In genomic region chr14:55398679-55399078, GRCh38 we compare ENCODE assay signal across 10 cellular contexts. TPM values are rescaled to one million over a fixed set of nuclear protein-coding genes. Genes with fewer than 3 reads are reported as not detected.
DNase-seq lines count a peak whose midpoint lies in the region; ATAC-seq and TF ChIP-seq lines count a peak whose summit lies in the region.
"Had no signal": no experiment of that assay in that cellular context is flagged by ENCODE, and none has a peak within 500 bp of the region (broad histone marks: within the 10 kb centered on the region; RNA-seq: fewer than 3 reads in every experiment).

No MANE protein-coding gene starts in this region.

- H3K4me3 ChIP-seq in SJCRH30 = no peak overlapping the region
- no peak overlapping the region for H3K4me3 ChIP-seq in psoas muscle
- H3K4me3 ChIP-seq: GM23338 had no signal

- intact Hi-C loops in psoas muscle (cut with DNase I) = no loop called here

- ATAC-seq in psoas muscle = peak; percentile 98 to 100 (median 99)
- ATAC-seq in HG02763 (IDR thresholded peaks at IDR 0.05; ENCODE audit: unreplicated experiment) = no peak
- ATAC-seq in HG03520 (IDR thresholded peaks at IDR 0.05; ENCODE audit: unreplicated experiment) = no peak
- no peak for ATAC-seq in HG03469 (IDR thresholded peaks at IDR 0.05; ENCODE audit: unreplicated experiment)
- ATAC-seq: GM23338 had no signal

- H3K27me3 ChIP-seq in SJCRH30 (no peaks in the 10 kb centered on the region), psoas muscle (ENCODE audit: insufficient read depth in 3 of 3, low read length in 2 of 3) (no peaks in the 10 kb centered on the region)

- no peaks in the 10 kb centered on the region for H3K36me3 ChIP-seq in SJCRH30
- H3K36me3 ChIP-seq in psoas muscle (ENCODE audit: insufficient read depth in 1 of 2, low read depth in 1 of 2) = peaks cover 0 to 34% of the 10 kb centered on the region in 2 donors

- no peak for TF ChIP-seq CTCF in psoas muscle (IDR thresholded peaks at IDR 0.05)

- DNase-seq in ELR (ENCODE audit: low read depth) = peak; percentile 98
- DNase-seq in SJCRH30 = peak; percentile 17 to 39
- peak; percentile 88 for DNase-seq in fibroblast of gingiva (ENCODE audit: low read depth)
- DNase-seq in psoas muscle = no peak
- DNase-seq in NCI-H146 (lab: John Stamatoyannopoulos, UW) = no peak

- no peaks in the 10 kb centered on the region for H3K4me1 ChIP-seq in SJCRH30
- peaks cover 25% of the 10 kb centered on the region for H3K4me1 ChIP-seq in psoas muscle

- WGBS in psoas muscle, 3 donors = 22 to 29% (median 25%) methylated on average over 5 of the region's 5 CpGs

- H3K27ac ChIP-seq in SJCRH30 = no peak overlapping the region
- peak overlapping the region; percentile 85 for H3K27ac ChIP-seq in psoas muscle

- H3K9me3 ChIP-seq in SJCRH30 (replicated peaks) (no peaks in the 10 kb centered on the region), psoas muscle (no peaks in the 10 kb centered on the region)

RNA-seq across cellular contexts. Expression of gene ATG14, which starts 13.0 kb away (rescaled TPM):
- 7.9 and 8.3 TPM in 2 replicates for total RNA-seq in SJCRH30 (2014; rRNA removed; shearing (Covaris generic))
- 10 to 100 TPM in 2 of 4 donors, 1 to 10 TPM in 2; 7.4 to 15.1 (median 11.0) TPM for total RNA-seq in psoas muscle
- 10 to 100 TPM in 1 of 3 donors, 1 to 10 TPM in 2; 4.3 to 13.9 (median 7.9) TPM for polyA plus RNA-seq in psoas muscle

RNA-seq across cellular contexts. Expression of gene TBPL2, which starts 41.7 kb away (rescaled TPM):
- not detected in 2 replicates for total RNA-seq in SJCRH30 (2014; rRNA removed; shearing (Covaris generic))
- total RNA-seq in psoas muscle = not detected
- polyA plus RNA-seq in psoas muscle = not detected
- total RNA-seq: liver had no signal
- polyA plus RNA-seq: GM23338, liver had no signal

Comparison
In these comparisons a context has a peak if more than half of its experiments do, and no peak if none do; other contexts are left out.
1. DNase-seq: peak in ELR (single experiment), SJCRH30 (2 of 2) and fibroblast of gingiva (single experiment); none in psoas muscle (0 of 2) and NCI-H146 (single experiment).
2. ATAC-seq: peak in psoas muscle (4 of 4); none in HG02763 (single experiment), HG03520 (single experiment) and HG03469 (single experiment).